15 cellular contexts compared by ENCODE assay signal in the genomic region with DNA sequence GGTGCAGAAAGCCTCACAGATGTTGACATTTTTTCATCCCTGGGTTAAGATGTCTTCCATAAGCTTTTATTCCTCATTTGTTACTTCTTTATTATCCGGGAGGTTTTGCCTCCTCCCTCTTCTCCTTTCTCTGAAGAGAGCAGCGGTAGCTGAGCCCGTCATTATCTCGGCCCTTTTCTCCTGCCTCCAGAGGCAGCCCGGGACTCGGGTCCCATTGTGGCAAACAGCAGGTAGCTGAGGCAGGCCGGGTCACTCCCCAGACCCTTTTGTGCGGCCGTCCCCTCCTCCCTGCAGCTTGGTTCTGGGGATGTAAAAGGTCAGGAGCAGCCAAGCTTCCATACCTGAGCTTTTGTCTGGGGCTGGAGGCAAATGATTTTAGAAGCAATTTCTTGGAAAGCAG.
DNase-seq lines count a peak whose midpoint lies in the region; TF ChIP-seq lines count a peak whose summit lies in the region.
"Had no signal": no experiment of that assay in that cellular context is flagged by ENCODE, and none has a peak within 500 bp of the region (broad histone marks: within the 10 kb centered on the region; RNA-seq: fewer than 3 reads in every experiment).

No MANE protein-coding gene starts in this region.

- H3K18ac ChIP-seq in neuronal stem cell (ENCODE audit: low read length) = no peak overlapping the region

- in situ Hi-C loops in HAP-1 (cut with MboI; ENCODE audit: low sequenced_read_pairs) = no loop called here

- no peak overlapping the region for H2BK15ac ChIP-seq in neuronal stem cell (ENCODE audit: low read length)

- no peak overlapping the region for H2BK120ac ChIP-seq in neuronal stem cell (ENCODE audit: low read depth, low read length)

- DNase-seq in HAP-1 (ENCODE audit: low spot score in 2 of 2) = peak; percentile 9 to 59
- peak; percentile 93 for DNase-seq in NCI-H69 (lab: John Stamatoyannopoulos, UW)
- DNase-seq in hepatocyte (ENCODE audit: low spot score) = no peak
- DNase-seq in neuronal stem cell (ENCODE audit: low spot score) = peak; percentile 90
- no peak for DNase-seq in AG20443 (ENCODE audit: low spot score)
- DNase-seq in NK-92 (lab: John Stamatoyannopoulos, UW; ENCODE audit: unreplicated experiment) = no peak
- DNase-seq in activated CD4-positive, alpha-beta T cell treated with anti-CD3 and anti-CD28 coated beads for 48 hours = no peak
- DNase-seq: activated CD4-positive, alpha-beta T cell treated with anti-CD3 and anti-CD28 coated beads, Interleukin-2, amount 50 U/mL, for 48 hours; esophagus squamous epithelium; gastrocnemius medialis; GOT3; Kasumi-1; mesenchymal stem cell; naive thymus-derived CD8-positive, alpha-beta T cell; NCI-H1105 treated with DMSO at 0.1 percent for 48 hours had no signal

- no peak overlapping the region for H2BK12ac ChIP-seq in neuronal stem cell (ENCODE audit: low read length)

- H3K9me3 ChIP-seq in HAP-1 = no peaks in the 10 kb centered on the region
- H3K9me3 ChIP-seq in hepatocyte (ENCODE audit: low read depth) = no peaks in the 10 kb centered on the region
- H3K9me3 ChIP-seq in neuronal stem cell (replicated peaks in 1 of 2; ENCODE audit: control insufficient read depth in 2 of 2, insufficient read depth in 1 of 2, low read depth in 1 of 2, low read length in 2 of 2) = no peaks in the 10 kb centered on the region
- H3K9me3 ChIP-seq: esophagus squamous epithelium had no signal

- H3K27ac ChIP-seq in hepatocyte (no peak overlapping the region), neuronal stem cell (replicated peaks; ENCODE audit: low read length) (peak overlapping the region; percentile 89)
- H3K27ac ChIP-seq: esophagus squamous epithelium, gastrocnemius medialis had no signal

- no peaks in the 10 kb centered on the region for H3K79me1 ChIP-seq in neuronal stem cell (ENCODE audit: low read depth, low read length)

- no peaks in the 10 kb centered on the region for H3K79me2 ChIP-seq in hepatocyte

- no peak overlapping the region for H4K8ac ChIP-seq in neuronal stem cell (ENCODE audit: low read depth, low read length)

- H3K14ac ChIP-seq in neuronal stem cell (ENCODE audit: low read length) = no peak overlapping the region

- no peak overlapping the region for H3K4me3 ChIP-seq in HAP-1
- H3K4me3 ChIP-seq in hepatocyte = no peak overlapping the region
- peak overlapping the region in 1 of 2 donors; percentile 37 for H3K4me3 ChIP-seq in neuronal stem cell (ENCODE audit: low read length in 2 of 2)
- H3K4me3 ChIP-seq: esophagus squamous epithelium, gastrocnemius medialis had no signal

- no peak overlapping the region for H2BK5ac ChIP-seq in neuronal stem cell (ENCODE audit: low read length)

- no peaks in the 10 kb centered on the region for H3K9me2 ChIP-seq in hepatocyte (replicated peaks; ENCODE audit: insufficient read depth)

- H3K4me1 ChIP-seq in HAP-1 = peaks cover 19% of the 10 kb centered on the region
- H3K4me1 ChIP-seq in hepatocyte (ENCODE audit: insufficient read depth) = peaks cover 23% of the 10 kb centered on the region
- H3K4me1 ChIP-seq in neuronal stem cell (ENCODE audit: control insufficient read depth in 2 of 2, insufficient read depth in 1 of 2, low read depth in 1 of 2, low read length in 2 of 2) = peaks cover 32 to 39% of the 10 kb centered on the region in 2 donors
- H3K4me1 ChIP-seq: gastrocnemius medialis had no signal

- 33% methylated on average over 9 of the region's 9 CpGs for WGBS in hepatocyte (ENCODE audit: low lambda C conversion rate, missing lambda C conversion rate)
- no CpG with 5 or more reads among the region's 9 CpGs for WGBS in neuronal stem cell (ENCODE audit: extremely low coverage in 2 of 2, insufficient read length in 2 of 2, insufficient replicate concordance in 1 of 2), 2 donors

- H4K91ac ChIP-seq in neuronal stem cell (ENCODE audit: low read depth, low read length, poor library complexity) = no peak overlapping the region

- no peak overlapping the region for H2AK5ac ChIP-seq in neuronal stem cell (ENCODE audit: low read depth, low read length)

- TF ChIP-seq CTCF in hepatocyte (IDR thresholded peaks at IDR 0.05; ENCODE audit: poor library complexity) = no peak

- H3K4me2 ChIP-seq in hepatocyte = peak overlapping the region; percentile 16
- H3K4me2 ChIP-seq in neuronal stem cell (ENCODE audit: insufficient read depth, low read length, poor library complexity, severe bottlenecking) = no peak overlapping the region

- H2AFZ ChIP-seq in hepatocyte (no peak overlapping the region), neuronal stem cell (ENCODE audit: low read length) (no peak overlapping the region)

- no peak overlapping the region for H3K23ac ChIP-seq in neuronal stem cell (ENCODE audit: low read depth, low read length, poor library complexity)

- H4K20me1 ChIP-seq in hepatocyte (ENCODE audit: insufficient read depth, poor library complexity, severe bottlenecking) = no peaks in the 10 kb centered on the region

- no peak overlapping the region for H3K9ac ChIP-seq in neuronal stem cell (ENCODE audit: low read depth, low read length, poor library complexity)

- no peaks in the 10 kb centered on the region for H3K27me3 ChIP-seq in HAP-1 (ENCODE audit: low read depth)
- H3K27me3 ChIP-seq in hepatocyte = no peaks in the 10 kb centered on the region
- peaks cover 0 to 2% (median 0%) of the 10 kb centered on the region in 3 experiments for H3K27me3 ChIP-seq in neuronal stem cell (ENCODE audit: control insufficient read depth in 3 of 3, insufficient read depth in 3 of 3, low read depth in 1 of 3, low read length in 3 of 3)
- H3K27me3 ChIP-seq: gastrocnemius medialis had no signal

- no peak overlapping the region for H3K4ac ChIP-seq in neuronal stem cell (ENCODE audit: low read length)

- no peaks in the 10 kb centered on the region for H3K36me3 ChIP-seq in HAP-1 (replicated peaks)
- no peaks in the 10 kb centered on the region for H3K36me3 ChIP-seq in hepatocyte (replicated peaks; ENCODE audit: insufficient read depth, low read depth)
- H3K36me3 ChIP-seq in neuronal stem cell (replicated peaks in 1 of 2; ENCODE audit: control insufficient read depth in 2 of 2, insufficient read depth in 2 of 2, low read length in 2 of 2) = no peaks in the 10 kb centered on the region
- H3K36me3 ChIP-seq: esophagus squamous epithelium, gastrocnemius medialis had no signal

Comparison
In these comparisons a context has a peak if more than half of its experiments do, and no peak if none do; other contexts are left out.
1. DNase-seq: peak in HAP-1 (2 of 2), NCI-H69 (single experiment) and neuronal stem cell (single experiment); none in hepatocyte (single experiment), AG20443 (single experiment), NK-92 (single experiment) and activated CD4-positive, alpha-beta T cell treated with anti-CD3 and anti-CD28 coated beads for 48 hours (single experiment).